ENCODE assay signal across 27 cellular contexts in genomic region chr3:123492188-123492587, GRCh38. TPM values are rescaled to one million over a fixed set of nuclear protein-coding genes. Genes with fewer than 3 reads are reported as not detected.
"Had no signal": no experiment of that assay in that cellular context is flagged by ENCODE, and none has a peak within 500 bp of the region (broad histone marks: within the 10 kb centered on the region; RNA-seq: fewer than 3 reads in every experiment).

No MANE protein-coding gene starts in this region.

- H3K9me3 ChIP-seq: breast epithelium, left lung, ovary, testis, uterus had no signal

- H3K27me3 Mint-ChIP-seq: activated B cell treated with CpG ODN at 0.5 μM for 24 hours; activated naive CD4-positive, alpha-beta T cell treated with anti-CD3 and anti-CD28 coated beads, Interleukin-2, amount 50 U/mL, for 24 hours; progenitor cell of endocrine pancreas; type B pancreatic cell had no signal

- H3K27ac ChIP-seq: breast epithelium, coronary artery, dorsolateral prefrontal cortex, left lung, ovary, testis, uterus had no signal

- H3K4me3 Mint-ChIP-seq: activated B cell treated with CpG ODN at 0.5 μM for 24 hours; activated naive CD4-positive, alpha-beta T cell treated with anti-CD3 and anti-CD28 coated beads, Interleukin-2, amount 50 U/mL, for 24 hours; T-helper 2 cell treated with Interferon-gamma antibody and Interleukin-4, amounts not matched to agents 5 μg/mL and 100 μg/mL, for 36 hours; type B pancreatic cell had no signal

- H3K4me3 ChIP-seq: breast epithelium, coronary artery, dorsolateral prefrontal cortex, left lung, ovary, smooth muscle cell, testis, uterus had no signal

- H3K4me2 ChIP-seq: smooth muscle cell had no signal

- ATAC-seq: left lung had no signal

- H3K9me3 Mint-ChIP-seq: activated B cell treated with CpG ODN at 0.5 μM for 24 hours; activated naive CD4-positive, alpha-beta T cell treated with anti-CD3 and anti-CD28 coated beads, Interleukin-2, amount 50 U/mL, for 24 hours; activated T-helper 2 cell treated with anti-CD3 and anti-CD28 coated beads, Interferon-gamma antibody, Interleukin-2, Interleukin-4, amounts not matched to agents 10 μg/mL and 5 μg/mL and 100 μg/mL, durations not matched to agents 14 hours and 24 hours and 36 hours; T-helper 2 cell treated with Interferon-gamma antibody and Interleukin-4, amounts not matched to agents 5 μg/mL and 100 μg/mL, for 36 hours; type B pancreatic cell had no signal

- H3K4me1 ChIP-seq: breast epithelium, uterus had no signal

- H3K36me3 ChIP-seq: breast epithelium, ovary, uterus had no signal

- H3K36me3 Mint-ChIP-seq: type B pancreatic cell had no signal

- H3K27ac Mint-ChIP-seq: activated B cell treated with CpG ODN at 0.5 μM for 24 hours; activated naive CD4-positive, alpha-beta T cell treated with anti-CD3 and anti-CD28 coated beads, Interleukin-2, amount 50 U/mL, for 24 hours; activated T-helper 2 cell treated with anti-CD3 and anti-CD28 coated beads, Interferon-gamma antibody, Interleukin-2, Interleukin-4, amounts not matched to agents 10 μg/mL and 5 μg/mL and 100 μg/mL, durations not matched to agents 14 hours and 24 hours and 36 hours; progenitor cell of endocrine pancreas; T-helper 2 cell treated with Interferon-gamma antibody and Interleukin-4, amounts not matched to agents 5 μg/mL and 100 μg/mL, for 36 hours; type B pancreatic cell had no signal

- H3K27me3 ChIP-seq: breast epithelium, dorsolateral prefrontal cortex, left lung, ovary, testis, uterus had no signal

- DNase-seq: activated B cell treated with CpG ODN at 0.5 μM for 24 hours; activated CD4-positive, alpha-beta T cell treated with anti-CD3 and anti-CD28 coated beads, Interleukin-2, amount 50 U/mL, for 1 hour; activated T-cell treated with anti-CD3 and anti-CD28 coated beads for 4 hours; cerebellar nuclear complex; dorsolateral prefrontal cortex; foreskin fibroblast; head of caudate nucleus; hypothalamus; left lung; ovary; retina; stimulated activated CD4-positive, alpha-beta T cell treated with anti-CD3 and anti-CD28 coated beads, Interleukin-1b, Interleukin-23, amount 100 ng/mL, for 48 hours; stimulated activated CD4-positive, alpha-beta T cell treated with anti-CD3 and anti-CD28 coated beads, Interleukin-4, amount 100 ng/mL, for 4 hours; stimulated activated CD8-positive, alpha-beta memory T cell treated with anti-CD3 and anti-CD28 coated beads, Interleukin-4, amount 100 ng/mL, for 48 hours; stimulated activated naive CD4-positive, alpha-beta T cell; T-helper 1 cell; testis; uterus had no signal

- H3K4me1 Mint-ChIP-seq: activated B cell treated with CpG ODN at 0.5 μM for 24 hours; activated naive CD4-positive, alpha-beta T cell treated with anti-CD3 and anti-CD28 coated beads, Interleukin-2, amount 50 U/mL, for 24 hours had no signal

RNA-seq across cellular contexts. Expression of gene ADCY5, which starts 43.3 kb away (rescaled TPM):
- total RNA-seq: activated B cell treated with CpG ODN at 0.5 μM for 24 hours; activated T-helper 2 cell treated with anti-CD3 and anti-CD28 coated beads, Interferon-gamma antibody, Interleukin-2, Interleukin-4, amounts not matched to agents 10 μg/mL and 5 μg/mL and 100 μg/mL, durations not matched to agents 14 hours and 24 hours and 36 hours; endothelial cell of umbilical vein had no signal
